In the genomic region with DNA sequence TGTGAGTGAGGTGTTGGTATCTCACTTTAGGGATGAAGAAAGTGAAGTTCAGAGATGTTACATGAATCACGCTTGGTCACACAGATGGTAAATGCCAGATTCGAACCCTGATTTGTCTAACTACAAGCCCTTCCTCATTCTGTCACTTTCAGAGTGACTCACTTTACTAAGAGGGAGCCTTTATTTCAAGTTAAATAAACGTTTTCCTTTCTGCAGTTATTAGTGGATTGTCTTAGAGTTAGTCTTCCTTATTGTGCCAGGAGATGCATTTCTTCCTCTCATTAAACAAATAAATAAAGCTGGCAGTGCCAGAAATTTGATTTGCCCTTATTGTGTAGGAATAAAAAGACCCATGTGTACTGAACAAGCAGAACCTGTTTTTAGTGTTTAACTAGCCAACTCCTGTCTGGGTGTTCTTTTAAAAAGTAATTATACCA, we compare ENCODE assay signal across 10 cellular contexts.
DNase-seq lines count a peak whose midpoint lies in the region; ATAC-seq and TF ChIP-seq lines count a peak whose summit lies in the region.
"Had no signal": no experiment of that assay in that cellular context is flagged by ENCODE, and none has a peak within 500 bp of the region (broad histone marks: within the 10 kb centered on the region; RNA-seq: fewer than 3 reads in every experiment).

No MANE protein-coding gene starts in this region.

- H3K27me3 ChIP-seq in right atrium auricular region (no peaks in the 10 kb centered on the region), neural progenitor cell (no peaks in the 10 kb centered on the region)

- H2AFZ ChIP-seq in neural progenitor cell (replicated peaks) = no peak overlapping the region

- no peak overlapping the region for H3K4me3 Mint-ChIP-seq in neural progenitor cell
- H3K4me3 Mint-ChIP-seq: HFFc6 had no signal

- H3K27me3 Mint-ChIP-seq in neural progenitor cell (ENCODE audit: insufficient read depth, low read depth) = no peaks in the 10 kb centered on the region

- H3K9me3 ChIP-seq in right atrium auricular region = no peaks in the 10 kb centered on the region
- no peaks in the 10 kb centered on the region for H3K9me3 ChIP-seq in neural progenitor cell (ENCODE audit: low read depth)

- H3K4me1 ChIP-seq in right atrium auricular region (peaks cover 0 to 44% of the 10 kb centered on the region in 2 donors), neural progenitor cell (peaks cover 23% of the 10 kb centered on the region)

- ATAC-seq in left ventricle myocardium superior (no peak), esophagus mucosa (peak; percentile 85), HG03025 (IDR thresholded peaks at IDR 0.05; ENCODE audit: low FRiP score, unreplicated experiment) (no peak), HG02938 (IDR thresholded peaks at IDR 0.05; ENCODE audit: unreplicated experiment) (no peak)

- DNase-seq in right atrium auricular region (ENCODE audit: low spot score) (no peak), left ventricle myocardium superior (no peak), NCI-H2029 treated with DMSO at 0.1 percent for 48 hours (lab: John Stamatoyannopoulos, UW) (peak; percentile 55), neural progenitor cell (ENCODE audit: low spot score) (no peak), middle frontal gyrus (ENCODE audit: extremely low spot score, low spot score) (no peak)
- DNase-seq: activated naive CD4-positive, alpha-beta T cell treated with Interleukin-2 at 50 U/mL for 16 hours; HFFc6 had no signal

- no peaks in the 10 kb centered on the region for H3F3A ChIP-seq in neural progenitor cell (ENCODE audit: low read depth)

- no peak overlapping the region for H3K9ac ChIP-seq in neural progenitor cell

- H3K79me2 ChIP-seq in neural progenitor cell (ENCODE audit: low read depth) = peaks cover 6% of the 10 kb centered on the region

- peaks cover 25% of the 10 kb centered on the region for H4K20me1 ChIP-seq in neural progenitor cell (ENCODE audit: low read depth)

- H3K36me3 ChIP-seq in right atrium auricular region (no peaks in the 10 kb centered on the region), neural progenitor cell (no peaks in the 10 kb centered on the region)

- peak overlapping the region; percentile 49 to 65 for H3K27ac ChIP-seq in right atrium auricular region
- H3K27ac ChIP-seq in neural progenitor cell = no peak overlapping the region

- H3K36me3 Mint-ChIP-seq in neural progenitor cell = peaks cover 33% of the 10 kb centered on the region

- H3K4me2 ChIP-seq in neural progenitor cell = no peak overlapping the region

- no peak overlapping the region for H3K27ac Mint-ChIP-seq in neural progenitor cell
- H3K27ac Mint-ChIP-seq: HFFc6 had no signal

- no peaks in the 10 kb centered on the region for H3K9me3 Mint-ChIP-seq in neural progenitor cell
- H3K9me3 Mint-ChIP-seq: HFFc6 had no signal

- no peak overlapping the region for H3K4me3 ChIP-seq in right atrium auricular region
- no peak overlapping the region for H3K4me3 ChIP-seq in neural progenitor cell

- intact Hi-C loops in left ventricle myocardium superior (cut with micrococcal nuclease) = no loop called here

- H3K4me1 Mint-ChIP-seq in neural progenitor cell = peaks cover 13% of the 10 kb centered on the region

- TF ChIP-seq CTCF in right atrium auricular region (IDR thresholded peaks at IDR 0.05) = no peak
- TF ChIP-seq CTCF in neural progenitor cell (IDR thresholded peaks at IDR 0.05) = no peak
